1 cellular context compared by ENCODE assay signal in genomic region chr11:63986932-63987513, GRCh38.
TF ChIP-seq lines count a peak whose summit lies in the region.

No MANE protein-coding gene starts in this region.

TF ChIP-seq in liver, 16 proteins besides CTCF, POLR2A, EP300 and RAD21 (continued from another document):
- TF ChIP-seq REST (IDR thresholded peaks at IDR 0.05), result no peak
- no peak for TF ChIP-seq GABPA (IDR thresholded peaks at IDR 0.05 in 1 of 2, conservative IDR thresholded peaks at IDR 0.05 in 1 of 2)
- TF ChIP-seq EGR1 (IDR thresholded peaks at IDR 0.05; ENCODE audit: low read depth in 2 of 2), result no peak
